ENCODE assay signal across 24 cellular contexts in genomic region chr6:165599121-165599520, GRCh38.
"Had no signal": no experiment of that assay in that cellular context is flagged by ENCODE, and none has a peak within 500 bp of the region (broad histone marks: within the 10 kb centered on the region; RNA-seq: fewer than 3 reads in every experiment).

No MANE protein-coding gene starts in this region.

- H3K27me3 ChIP-seq: brain microvascular endothelial cell, colonic mucosa had no signal

- H3K27ac Mint-ChIP-seq: activated CD4-positive, alpha-beta memory T cell treated with anti-CD3 and anti-CD28 coated beads for 36 hours; activated CD4-positive, alpha-beta T cell treated with anti-CD3 and anti-CD28 coated beads, Interleukin-2, amount 10 ng/mL, durations not matched to agents 7 days and 5 days; activated naive CD4-positive, alpha-beta T cell treated with anti-CD3 and anti-CD28 coated beads, Interleukin-2, amount 50 U/mL, for 72 hours; T-helper 17 cell had no signal

- H3K4me3 Mint-ChIP-seq: activated CD4-positive, alpha-beta memory T cell treated with anti-CD3 and anti-CD28 coated beads for 36 hours; activated CD4-positive, alpha-beta T cell treated with anti-CD3 and anti-CD28 coated beads, Interleukin-2, amount 10 ng/mL, durations not matched to agents 7 days and 5 days; activated T-cell treated with anti-CD3 and anti-CD28 coated beads, Interleukin-2, amount 50 U/mL, for 4 hours; T-helper 17 cell had no signal

- DNase-seq: activated CD4-positive, alpha-beta memory T cell treated with anti-CD3 and anti-CD28 coated beads for 36 hours; activated CD4-positive, alpha-beta T cell treated with anti-CD3 and anti-CD28 coated beads, Interleukin-2, amount 10 ng/mL, durations not matched to agents 7 days and 5 days; activated CD4-positive, CD25-positive, alpha-beta regulatory T cell; activated CD8-positive, alpha-beta memory T cell treated with anti-CD3 and anti-CD28 coated beads for 24 hours; activated effector memory CD4-positive, alpha-beta T cell treated with anti-CD3 and anti-CD28 coated beads, Interleukin-2, amount 50 U/mL, for 16 hours; activated naive CD4-positive, alpha-beta T cell treated with Interleukin-2 at 50 U/mL for 16 hours; activated T-cell treated with anti-CD3 and anti-CD28 coated beads, Interleukin-2, amount 50 U/mL, for 4 hours; brain microvascular endothelial cell; colonic mucosa; KG1; NCI-H1092; NCI-H1417; NCI-H1930; NCI-H2171; NCI-H345; NCI-H510A; NCI-H526 treated with DMSO at 0.1 percent for 48 hours; NCI-H82; NK-92 treated with Interleukin-12 subunit alpha and Interleukin-12 subunit beta, amount 100 ng/mL, for 24 hours; PC-3; SIG-M5; T-helper 17 cell; T-helper 9 cell had no signal

- H3K27me3 Mint-ChIP-seq: activated CD4-positive, alpha-beta memory T cell treated with anti-CD3 and anti-CD28 coated beads for 36 hours; activated CD4-positive, alpha-beta T cell treated with anti-CD3 and anti-CD28 coated beads, Interleukin-2, amount 10 ng/mL, durations not matched to agents 7 days and 5 days; T-helper 17 cell had no signal

- H3K9me3 ChIP-seq: colonic mucosa had no signal

- H3K4me1 ChIP-seq: colonic mucosa had no signal

- H3K4me3 ChIP-seq: colonic mucosa had no signal

- H3K27ac ChIP-seq: brain microvascular endothelial cell, colonic mucosa had no signal

- H3K4me1 Mint-ChIP-seq: activated CD4-positive, alpha-beta T cell treated with anti-CD3 and anti-CD28 coated beads, Interleukin-2, amount 10 ng/mL, durations not matched to agents 7 days and 5 days; T-helper 17 cell had no signal

- H3K36me3 Mint-ChIP-seq: activated CD4-positive, alpha-beta memory T cell treated with anti-CD3 and anti-CD28 coated beads for 36 hours had no signal

- H3K36me3 ChIP-seq: brain microvascular endothelial cell, colonic mucosa had no signal

- H3K9me3 Mint-ChIP-seq: activated CD4-positive, alpha-beta memory T cell treated with anti-CD3 and anti-CD28 coated beads for 36 hours; activated CD4-positive, alpha-beta T cell treated with anti-CD3 and anti-CD28 coated beads, Interleukin-2, amount 10 ng/mL, durations not matched to agents 7 days and 5 days had no signal
